In the genomic region with DNA sequence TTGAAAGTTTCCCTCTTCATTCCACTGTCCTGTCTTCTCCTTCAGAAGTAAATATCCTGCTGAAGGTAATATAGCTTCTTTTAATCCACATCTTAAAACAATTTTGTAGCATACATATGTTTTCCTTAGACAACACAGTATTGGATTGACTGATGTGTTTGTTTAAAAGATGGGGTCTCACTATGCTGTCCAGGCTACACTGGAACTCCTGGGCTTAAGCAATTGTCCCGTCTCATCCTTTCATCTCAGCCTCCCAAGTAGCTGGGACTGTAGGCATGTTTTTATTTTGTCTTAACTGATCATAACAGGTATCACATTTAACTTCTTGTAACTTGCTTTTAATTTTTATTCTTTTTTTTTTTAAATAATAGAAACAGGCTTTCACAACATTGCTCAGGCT, we compare ENCODE assay signal across 29 cellular contexts.
"Had no signal": no experiment of that assay in that cellular context is flagged by ENCODE, and none has a peak within 500 bp of the region (broad histone marks: within the 10 kb centered on the region; RNA-seq: fewer than 3 reads in every experiment).

No MANE protein-coding gene starts in this region.

- H3K9me3 Mint-ChIP-seq: stimulated activated effector memory CD8-positive, alpha-beta T cell treated with anti-CD3 and anti-CD28 coated beads, Interleukin-12 subunit alpha, Interleukin-12 subunit beta, amount 100 ng/mL, for 72 hours; stimulated activated memory B cell treated with anti-CD40 and anti-IgM and Interleukin-4, amounts not matched to agents 10 μg/mL and 1 μg/mL and 100 μg/mL, for 72 hours; stimulated activated naive CD8-positive, alpha-beta T cell treated with anti-CD3 and anti-CD28 coated beads, Interleukin-15, Interleukin-2, amounts not matched to agents 100 ng/mL and 50 ng/mL, for 24 hours had no signal

- H3K4me1 ChIP-seq: testis, tibial artery, upper lobe of left lung, upper lobe of right lung, uterus, vagina had no signal

- DNase-seq: stimulated activated CD4-positive, alpha-beta T cell treated with anti-CD3 and anti-CD28 coated beads, Interleukin-2, amount 100 ng/mL, for 48 hours; stimulated activated CD4-positive, alpha-beta T cell treated with anti-CD3 and anti-CD28 coated beads, Interleukin-4, amount 100 ng/mL, for 1 hour; stimulated activated CD4-positive, alpha-beta T cell treated with anti-CD3 and anti-CD28 coated beads, Interleukin-4, amount 100 ng/mL, for 24 hours; stimulated activated CD4-positive, alpha-beta T cell treated with anti-CD3 and anti-CD28 coated beads, Interleukin-4, amount 100 ng/mL, for 4 hours; stimulated activated CD8-positive, alpha-beta memory T cell treated with anti-CD3 and anti-CD28 coated beads, Interleukin-4, amount 100 ng/mL, for 48 hours; stimulated activated naive B cell treated with anti-CD40 and anti-IgM and Interleukin-4, amounts not matched to agents 10 μg/mL and 1 μg/mL and 100 μg/mL, for 72 hours; stimulated activated naive CD4-positive, alpha-beta T cell; stimulated activated naive CD4-positive, alpha-beta T cell treated with Interleukin-2 at 50 U/mL for 16 hours; stimulated activated naive CD8-positive, alpha-beta T cell treated with anti-CD3 and anti-CD28 coated beads, Interleukin-15, amount 100 ng/mL, for 72 hours; stimulated activated naive CD8-positive, alpha-beta T cell treated with anti-CD3 and anti-CD28 coated beads, Interleukin-15, Interleukin-2, amounts not matched to agents 100 U/mL and 50 U/mL, for 24 hours; stomach; substantia nigra; testis; thyroid gland; tibial artery; transverse colon; trophoblast cell; upper lobe of left lung; upper lobe of right lung; uterus had no signal

- H3K27me3 Mint-ChIP-seq: stimulated activated memory B cell treated with anti-CD40 and anti-IgM and Interleukin-4, amounts not matched to agents 10 μg/mL and 1 μg/mL and 100 μg/mL, for 72 hours; stimulated activated naive B cell treated with anti-CD40 and anti-IgM and Interleukin-4, amounts not matched to agents 10 μg/mL and 1 μg/mL and 100 μg/mL, for 72 hours; stimulated activated naive CD8-positive, alpha-beta T cell treated with anti-CD3 and anti-CD28 coated beads, Interleukin-15, amount 100 ng/mL, for 72 hours; stimulated activated naive CD8-positive, alpha-beta T cell treated with anti-CD3 and anti-CD28 coated beads, Interleukin-15, Interleukin-2, amounts not matched to agents 100 ng/mL and 50 ng/mL, for 24 hours; type B pancreatic cell had no signal

- H3K27ac Mint-ChIP-seq: stimulated activated effector memory CD8-positive, alpha-beta T cell treated with anti-CD3 and anti-CD28 coated beads, Interleukin-12 subunit alpha, Interleukin-12 subunit beta, amount 100 ng/mL, for 72 hours; stimulated activated memory B cell treated with anti-CD40 and anti-IgM and Interleukin-4, amounts not matched to agents 10 μg/mL and 1 μg/mL and 100 μg/mL, for 72 hours; stimulated activated naive B cell treated with anti-CD40 and anti-IgM and Interleukin-4, amounts not matched to agents 10 μg/mL and 1 μg/mL and 100 μg/mL, for 72 hours; stimulated activated naive CD8-positive, alpha-beta T cell treated with anti-CD3 and anti-CD28 coated beads, Interleukin-15, amount 100 ng/mL, for 72 hours; stimulated activated naive CD8-positive, alpha-beta T cell treated with anti-CD3 and anti-CD28 coated beads, Interleukin-15, Interleukin-2, amounts not matched to agents 100 ng/mL and 50 ng/mL, for 24 hours; type B pancreatic cell had no signal

- H3K4me3 Mint-ChIP-seq: stimulated activated effector memory CD8-positive, alpha-beta T cell treated with anti-CD3 and anti-CD28 coated beads, Interleukin-12 subunit alpha, Interleukin-12 subunit beta, amount 100 ng/mL, for 72 hours; stimulated activated memory B cell treated with anti-CD40 and anti-IgM and Interleukin-4, amounts not matched to agents 10 μg/mL and 1 μg/mL and 100 μg/mL, for 72 hours; stimulated activated naive B cell treated with anti-CD40 and anti-IgM and Interleukin-4, amounts not matched to agents 10 μg/mL and 1 μg/mL and 100 μg/mL, for 72 hours; stimulated activated naive CD8-positive, alpha-beta T cell treated with anti-CD3 and anti-CD28 coated beads, Interleukin-15, amount 100 ng/mL, for 72 hours; stimulated activated naive CD8-positive, alpha-beta T cell treated with anti-CD3 and anti-CD28 coated beads, Interleukin-15, Interleukin-2, amounts not matched to agents 100 ng/mL and 50 ng/mL, for 24 hours; type B pancreatic cell had no signal

- FAIRE-seq: urothelium cell line had no signal

- H3K36me3 ChIP-seq: thoracic aorta, thyroid gland, tibial artery, upper lobe of right lung, uterus had no signal

- ATAC-seq: stimulated activated effector memory CD8-positive, alpha-beta T cell treated with anti-CD3 and anti-CD28 coated beads, Interleukin-12 subunit alpha, Interleukin-12 subunit beta, amount 100 ng/mL, for 72 hours; stimulated activated memory B cell treated with anti-CD40 and anti-IgM and Interleukin-4, amounts not matched to agents 10 μg/mL and 1 μg/mL and 100 μg/mL, for 72 hours; stimulated activated naive B cell treated with anti-CD40 and anti-IgM and Interleukin-4, amounts not matched to agents 10 μg/mL and 1 μg/mL and 100 μg/mL, for 72 hours; stimulated activated naive CD8-positive, alpha-beta T cell treated with anti-CD3 and anti-CD28 coated beads, Interleukin-15, amount 100 ng/mL, for 72 hours; stimulated activated naive CD8-positive, alpha-beta T cell treated with anti-CD3 and anti-CD28 coated beads, Interleukin-15, Interleukin-2, amounts not matched to agents 100 U/mL and 50 U/mL, for 24 hours; upper lobe of right lung had no signal

- H3K27ac ChIP-seq: stomach, suprapubic skin, testis, thoracic aorta, thyroid gland, tibial artery, tibial nerve, transverse colon, upper lobe of left lung, upper lobe of right lung, uterus, vagina had no signal

- H3K4me3 ChIP-seq: stomach, suprapubic skin, testis, thoracic aorta, thyroid gland, tibial artery, tibial nerve, transverse colon, upper lobe of left lung, upper lobe of right lung, uterus, vagina had no signal

- H3K27me3 ChIP-seq: stomach, suprapubic skin, testis, thyroid gland, tibial artery, tibial nerve, transverse colon, upper lobe of left lung, upper lobe of right lung, uterus, vagina had no signal

- H3K9me3 ChIP-seq: stomach, suprapubic skin, testis, thoracic aorta, thyroid gland, tibial artery, tibial nerve, transverse colon, upper lobe of left lung, upper lobe of right lung, uterus, vagina had no signal
